ENCODE assay signal across 1 cellular context in genomic region chr6:87700729-87701675, GRCh38.
TF ChIP-seq lines count a peak whose summit lies in the region.

No MANE protein-coding gene starts in this region.

TF ChIP-seq in HepG2, 621 proteins besides CTCF, POLR2A, EP300 and RAD21 (continued from another document and continues in another):
- TF ChIP-seq, protein P1, sequence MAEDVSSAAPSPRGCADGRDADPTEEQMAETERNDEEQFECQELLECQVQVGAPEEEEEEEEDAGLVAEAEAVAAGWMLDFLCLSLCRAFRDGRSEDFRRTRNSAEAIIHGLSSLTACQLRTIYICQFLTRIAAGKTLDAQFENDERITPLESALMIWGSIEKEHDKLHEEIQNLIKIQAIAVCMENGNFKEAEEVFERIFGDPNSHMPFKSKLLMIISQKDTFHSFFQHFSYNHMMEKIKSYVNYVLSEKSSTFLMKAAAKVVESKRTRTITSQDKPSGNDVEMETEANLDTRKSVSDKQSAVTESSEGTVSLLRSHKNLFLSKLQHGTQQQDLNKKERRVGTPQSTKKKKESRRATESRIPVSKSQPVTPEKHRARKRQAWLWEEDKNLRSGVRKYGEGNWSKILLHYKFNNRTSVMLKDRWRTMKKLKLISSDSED (CRISPR knock-in tag; IDR thresholded peaks at IDR 0.05) = no peak
- no peak for TF ChIP-seq ZNF713 (CRISPR knock-in tag; IDR thresholded peaks at IDR 0.05)
- no peak for TF ChIP-seq ZNF407 (CRISPR knock-in tag; IDR thresholded peaks at IDR 0.05; ENCODE audit: not compliant biosample characterization)
- TF ChIP-seq MED1 (CRISPR knock-in tag; IDR thresholded peaks at IDR 0.05) = peak; percentile 12; the same call in 1 of the 2 replicates
- no peak for TF ChIP-seq ZNF33A (CRISPR knock-in tag; IDR thresholded peaks at IDR 0.05; ENCODE audit: borderline replicate concordance)
- no peak for TF ChIP-seq NFYC (CRISPR knock-in tag; IDR thresholded peaks at IDR 0.05)
- no peak for TF ChIP-seq ZFP36 (IDR thresholded peaks at IDR 0.05; ENCODE audit: borderline replicate concordance, low read depth, low read length, partially characterized antibody)
- TF ChIP-seq NR0B2 (CRISPR knock-in tag; IDR thresholded peaks at IDR 0.05) = no peak
- TF ChIP-seq, protein P2, sequence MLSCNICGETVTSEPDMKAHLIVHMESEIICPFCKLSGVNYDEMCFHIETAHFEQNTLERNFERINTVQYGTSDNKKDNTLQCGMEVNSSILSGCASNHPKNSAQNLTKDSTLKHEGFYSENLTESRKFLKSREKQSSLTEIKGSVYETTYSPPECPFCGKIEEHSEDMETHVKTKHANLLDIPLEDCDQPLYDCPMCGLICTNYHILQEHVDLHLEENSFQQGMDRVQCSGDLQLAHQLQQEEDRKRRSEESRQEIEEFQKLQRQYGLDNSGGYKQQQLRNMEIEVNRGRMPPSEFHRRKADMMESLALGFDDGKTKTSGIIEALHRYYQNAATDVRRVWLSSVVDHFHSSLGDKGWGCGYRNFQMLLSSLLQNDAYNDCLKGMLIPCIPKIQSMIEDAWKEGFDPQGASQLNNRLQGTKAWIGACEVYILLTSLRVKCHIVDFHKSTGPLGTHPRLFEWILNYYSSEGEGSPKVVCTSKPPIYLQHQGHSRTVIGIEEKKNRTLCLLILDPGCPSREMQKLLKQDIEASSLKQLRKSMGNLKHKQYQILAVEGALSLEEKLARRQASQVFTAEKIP (CRISPR knock-in tag; IDR thresholded peaks at IDR 0.05; ENCODE audit: borderline replicate concordance) = no peak
- peak; percentile 62 for TF ChIP-seq HNRNPLL (IDR thresholded peaks at IDR 0.05; ENCODE audit: low read depth, low read length, poor library complexity, severe bottlenecking)
- no peak for TF ChIP-seq PHF8 (CRISPR knock-in tag; IDR thresholded peaks at IDR 0.05)
- TF ChIP-seq SSRP1 (CRISPR knock-in tag; IDR thresholded peaks at IDR 0.05) = no peak
- no peak for TF ChIP-seq FOXJ3 (CRISPR knock-in tag; IDR thresholded peaks at IDR 0.05; ENCODE audit: borderline replicate concordance)
- TF ChIP-seq, protein P3, sequence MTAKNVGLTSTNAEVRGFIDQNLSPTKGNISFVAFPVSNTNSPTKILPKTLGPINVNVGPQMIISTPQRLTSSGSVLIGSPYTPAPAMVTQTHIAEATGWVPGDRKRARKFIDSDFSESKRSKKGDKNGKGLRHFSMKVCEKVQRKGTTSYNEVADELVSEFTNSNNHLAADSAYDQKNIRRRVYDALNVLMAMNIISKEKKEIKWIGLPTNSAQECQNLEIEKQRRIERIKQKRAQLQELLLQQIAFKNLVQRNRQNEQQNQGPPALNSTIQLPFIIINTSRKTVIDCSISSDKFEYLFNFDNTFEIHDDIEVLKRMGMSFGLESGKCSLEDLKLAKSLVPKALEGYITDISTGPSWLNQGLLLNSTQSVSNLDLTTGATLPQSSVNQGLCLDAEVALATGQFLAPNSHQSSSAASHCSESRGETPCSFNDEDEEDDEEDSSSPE (CRISPR knock-in tag; IDR thresholded peaks at IDR 0.05) = no peak
- TF ChIP-seq CREB3 (CRISPR knock-in tag; IDR thresholded peaks at IDR 0.05) = no peak
- TF ChIP-seq ZNF10 (CRISPR knock-in tag; IDR thresholded peaks at IDR 0.05; ENCODE audit: borderline replicate concordance, low read depth) = no peak
- TF ChIP-seq U2AF1 (optimal IDR thresholded peaks at IDR 0.05; ENCODE audit: low read depth, low read length) = peak; percentile 48
- no peak for TF ChIP-seq THYN1 (CRISPR knock-in tag; IDR thresholded peaks at IDR 0.05; ENCODE audit: borderline replicate concordance, low read depth)
- no peak for TF ChIP-seq ATF6 (CRISPR knock-in tag; conservative IDR thresholded peaks at IDR 0.05)
- TF ChIP-seq BCL6 (CRISPR knock-in tag; IDR thresholded peaks at IDR 0.05) = no peak
- TF ChIP-seq, protein P4, sequence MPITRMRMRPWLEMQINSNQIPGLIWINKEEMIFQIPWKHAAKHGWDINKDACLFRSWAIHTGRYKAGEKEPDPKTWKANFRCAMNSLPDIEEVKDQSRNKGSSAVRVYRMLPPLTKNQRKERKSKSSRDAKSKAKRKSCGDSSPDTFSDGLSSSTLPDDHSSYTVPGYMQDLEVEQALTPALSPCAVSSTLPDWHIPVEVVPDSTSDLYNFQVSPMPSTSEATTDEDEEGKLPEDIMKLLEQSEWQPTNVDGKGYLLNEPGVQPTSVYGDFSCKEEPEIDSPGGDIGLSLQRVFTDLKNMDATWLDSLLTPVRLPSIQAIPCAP (CRISPR knock-in tag; IDR thresholded peaks at IDR 0.05; ENCODE audit: low read depth) = no peak
- no peak for TF ChIP-seq BRD4 (CRISPR knock-in tag; IDR thresholded peaks at IDR 0.05)
- no peak for TF ChIP-seq ZNF652 (CRISPR knock-in tag; IDR thresholded peaks at IDR 0.05; ENCODE audit: borderline replicate concordance, low read depth)
- TF ChIP-seq, protein P5, sequence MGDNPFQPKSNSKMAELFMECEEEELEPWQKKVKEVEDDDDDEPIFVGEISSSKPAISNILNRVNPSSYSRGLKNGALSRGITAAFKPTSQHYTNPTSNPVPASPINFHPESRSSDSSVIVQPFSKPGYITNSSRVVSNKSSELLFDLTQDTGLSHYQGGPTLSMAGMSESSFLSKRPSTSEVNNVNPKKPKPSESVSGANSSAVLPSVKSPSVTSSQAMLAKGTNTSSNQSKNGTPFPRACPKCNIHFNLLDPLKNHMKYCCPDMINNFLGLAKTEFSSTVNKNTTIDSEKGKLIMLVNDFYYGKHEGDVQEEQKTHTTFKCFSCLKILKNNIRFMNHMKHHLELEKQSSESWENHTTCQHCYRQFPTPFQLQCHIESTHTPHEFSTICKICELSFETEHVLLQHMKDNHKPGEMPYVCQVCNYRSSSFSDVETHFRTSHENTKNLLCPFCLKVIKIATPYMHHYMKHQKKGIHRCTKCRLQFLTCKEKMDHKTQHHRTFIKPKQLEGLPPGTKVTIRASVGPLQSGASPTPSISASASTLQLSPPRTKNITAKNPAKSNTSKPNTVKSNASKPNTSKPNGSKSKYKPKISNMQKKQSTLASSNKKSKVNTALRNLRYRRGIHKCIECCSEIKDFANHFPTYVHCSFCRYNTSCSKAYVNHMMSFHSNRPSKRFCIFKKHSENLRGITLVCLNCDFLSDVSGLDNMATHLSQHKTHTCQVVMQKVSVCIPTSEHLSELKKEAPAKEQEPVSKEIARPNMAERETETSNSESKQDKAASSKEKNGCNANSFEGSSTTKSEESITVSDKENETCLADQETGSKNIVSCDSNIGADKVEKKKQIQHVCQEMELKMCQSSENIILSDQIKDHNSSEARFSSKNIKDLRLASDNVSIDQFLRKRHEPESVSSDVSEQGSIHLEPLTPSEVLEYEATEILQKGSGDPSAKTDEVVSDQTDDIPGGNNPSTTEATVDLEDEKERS (CRISPR knock-in tag; IDR thresholded peaks at IDR 0.05) = no peak
- TF ChIP-seq, protein P6, sequence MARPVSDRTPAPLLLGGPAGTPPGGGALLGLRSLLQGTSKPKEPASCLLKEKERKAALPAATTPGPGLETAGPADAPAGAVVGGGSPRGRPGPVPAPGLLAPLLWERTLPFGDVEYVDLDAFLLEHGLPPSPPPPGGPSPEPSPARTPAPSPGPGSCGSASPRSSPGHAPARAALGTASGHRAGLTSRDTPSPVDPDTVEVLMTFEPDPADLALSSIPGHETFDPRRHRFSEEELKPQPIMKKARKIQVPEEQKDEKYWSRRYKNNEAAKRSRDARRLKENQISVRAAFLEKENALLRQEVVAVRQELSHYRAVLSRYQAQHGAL (CRISPR knock-in tag; IDR thresholded peaks at IDR 0.05; ENCODE audit: not compliant biosample characterization) = no peak
- no peak for TF ChIP-seq SNAPC2 (CRISPR knock-in tag; IDR thresholded peaks at IDR 0.05)
- TF ChIP-seq RARA (CRISPR knock-in tag; IDR thresholded peaks at IDR 0.05) = peak; percentile 17; the same call in 1 of the 2 replicates
- 0 out of 2 replicates have a peak, but pooled peaks have one; percentile 42 for TF ChIP-seq ZSCAN21 (CRISPR knock-in tag; IDR thresholded peaks at IDR 0.05; ENCODE audit: borderline replicate concordance)
- no peak; the same call in 1 of the 2 replicates for TF ChIP-seq KDM5A (IDR thresholded peaks at IDR 0.05; ENCODE audit: borderline replicate concordance, low read length)
- no peak for TF ChIP-seq ZNF552 (CRISPR knock-in tag; IDR thresholded peaks at IDR 0.05; ENCODE audit: borderline replicate concordance)
- no peak for TF ChIP-seq ZNF274 (CRISPR knock-in tag; IDR thresholded peaks at IDR 0.05)
- no peak for TF ChIP-seq ZMAT3 (CRISPR knock-in tag; conservative IDR thresholded peaks at IDR 0.05)
- TF ChIP-seq TEAD2 (CRISPR knock-in tag; IDR thresholded peaks at IDR 0.05) = no peak
- no peak for TF ChIP-seq ZSCAN31 (CRISPR knock-in tag; IDR thresholded peaks at IDR 0.05; ENCODE audit: low read depth)
- TF ChIP-seq ELF1 (CRISPR knock-in tag; IDR thresholded peaks at IDR 0.05) = no peak
- TF ChIP-seq, protein P7, sequence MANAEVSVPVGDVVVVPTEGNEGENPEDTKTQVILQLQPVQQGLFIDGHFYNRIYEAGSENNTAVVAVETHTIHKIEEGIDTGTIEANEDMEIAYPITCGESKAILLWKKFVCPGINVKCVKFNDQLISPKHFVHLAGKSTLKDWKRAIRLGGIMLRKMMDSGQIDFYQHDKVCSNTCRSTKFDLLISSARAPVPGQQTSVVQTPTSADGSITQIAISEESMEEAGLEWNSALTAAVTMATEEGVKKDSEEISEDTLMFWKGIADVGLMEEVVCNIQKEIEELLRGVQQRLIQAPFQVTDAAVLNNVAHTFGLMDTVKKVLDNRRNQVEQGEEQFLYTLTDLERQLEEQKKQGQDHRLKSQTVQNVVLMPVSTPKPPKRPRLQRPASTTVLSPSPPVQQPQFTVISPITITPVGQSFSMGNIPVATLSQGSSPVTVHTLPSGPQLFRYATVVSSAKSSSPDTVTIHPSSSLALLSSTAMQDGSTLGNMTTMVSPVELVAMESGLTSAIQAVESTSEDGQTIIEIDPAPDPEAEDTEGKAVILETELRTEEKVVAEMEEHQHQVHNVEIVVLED (CRISPR knock-in tag; IDR thresholded peaks at IDR 0.05; ENCODE audit: borderline replicate concordance) = no peak
